In the genomic region with DNA sequence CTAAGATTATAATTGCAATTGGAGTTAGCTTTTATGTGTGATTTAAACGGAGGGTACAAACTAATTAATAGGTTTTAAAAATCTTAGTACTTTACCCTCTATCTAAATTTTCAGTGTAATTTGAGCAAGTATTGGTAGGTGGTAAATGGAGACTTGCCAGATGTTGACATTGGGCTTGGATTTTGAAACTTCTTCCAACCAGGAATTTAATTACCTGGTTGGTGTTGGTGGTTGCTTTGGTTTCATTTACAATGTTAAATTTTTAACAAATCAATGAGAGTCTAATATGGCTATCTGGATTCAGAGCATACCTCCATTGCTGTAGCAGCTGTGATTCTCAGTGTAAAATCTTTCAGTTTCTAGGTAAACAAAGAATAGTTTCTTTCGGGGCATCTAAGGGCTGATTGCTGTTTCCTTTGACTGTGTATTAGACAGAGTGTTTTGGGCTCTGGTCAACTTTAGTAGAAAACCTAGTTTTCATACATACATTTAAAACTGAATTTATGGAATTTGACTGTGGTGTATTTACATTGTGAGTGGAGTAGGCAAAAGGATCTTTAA, we compare ENCODE assay signal across 9 cellular contexts. TPM values are rescaled to one million over a fixed set of nuclear protein-coding genes. Genes with fewer than 3 reads are reported as not detected.
DNase-seq lines count a peak whose midpoint lies in the region; ATAC-seq and TF ChIP-seq lines count a peak whose summit lies in the region.
"Had no signal": no experiment of that assay in that cellular context is flagged by ENCODE, and none has a peak within 500 bp of the region (broad histone marks: within the 10 kb centered on the region; RNA-seq: fewer than 3 reads in every experiment).

No MANE protein-coding gene starts in this region.

- intact Hi-C loops in left cardiac atrium (cut with DNase I) (loop anchor here in 1 of 2 donors (5.0 kb wide), 1 partner anchor 143 kb away; no protein-coding TSS in a partner anchor), transverse colon (cut with DNase I; ENCODE audit: low total_unique reads) (no loop called here)

- H2AFZ ChIP-seq in KMS-11 (ENCODE audit: low read depth) = no peak overlapping the region

- in situ Hi-C loops in transverse colon (cut with MboI; ENCODE audit: low pct_ligation_motif_present in 1 of 4, low pct_unique_long_range_greater_than_20kb in 1 of 4, low sequenced_read_pairs in 3 of 4) = loop anchor here in 1 of 4 donors (25.0 kb wide), 1 partner anchor 113 kb away; no protein-coding TSS in a partner anchor

- H3K27ac ChIP-seq in cardiac muscle cell = no peak overlapping the region
- peak overlapping the region; percentile 77 for H3K27ac ChIP-seq in KMS-11
- H3K27ac ChIP-seq in transverse colon = peak overlapping the region; percentile 81 to 86 (median 84)

- H3K4me2 ChIP-seq in KMS-11 = peak overlapping the region; percentile 97

- H3K9me3 ChIP-seq in cardiac muscle cell (ENCODE audit: low read depth) (no peaks in the 10 kb centered on the region), transverse colon (no peaks in the 10 kb centered on the region)

- no peaks in the 10 kb centered on the region for H3K4me1 ChIP-seq in cardiac muscle cell (ENCODE audit: low read depth)
- peaks cover 63% of the 10 kb centered on the region for H3K4me1 ChIP-seq in KMS-11 (ENCODE audit: low read depth, poor library complexity, severe bottlenecking)
- peaks cover 0 to 37% (median 26%) of the 10 kb centered on the region in 4 donors for H3K4me1 ChIP-seq in transverse colon

- TF ChIP-seq CTCF in cardiac muscle cell (IDR thresholded peaks at IDR 0.05; ENCODE audit: low read depth, low read length) = no peak
- TF ChIP-seq CTCF in KMS-11 (conservative IDR thresholded peaks at IDR 0.05; ENCODE audit: low read depth, low read length) = no peak
- TF ChIP-seq CTCF in transverse colon (IDR thresholded peaks at IDR 0.05) = no peak

- no peak for DNase-seq in cardiac muscle cell (ENCODE audit: low read depth in 1 of 2, low spot score in 1 of 2)
- DNase-seq in left cardiac atrium = no peak
- no peak for DNase-seq in transverse colon
- no peak for DNase-seq in stimulated activated naive CD4-positive, alpha-beta T cell treated with Interleukin-2 at 50 U/mL for 16 hours (lab: John Stamatoyannopoulos, UW)
- no peak for DNase-seq in DMS79 (lab: John Stamatoyannopoulos, UW)
- DNase-seq in activated CD4-positive, alpha-beta T cell treated with anti-CD3 and anti-CD28 coated beads, Interleukin-2, amount 50 U/mL, for 4 hours = no peak
- DNase-seq: NCI-H1930 had no signal

- peak overlapping the region; percentile 78 for H3K4me3 ChIP-seq in cardiac muscle cell
- no peak overlapping the region for H3K4me3 ChIP-seq in KMS-11 (IDR thresholded peaks at IDR 0.05; ENCODE audit: insufficient read depth, low read depth, low read length)
- H3K4me3 ChIP-seq in iPS-11a (ENCODE audit: low read depth, low read length) = peak overlapping the region; percentile 81
- H3K4me3 ChIP-seq in transverse colon = peak overlapping the region in 3 of 4 donors; percentile 59 to 81 (median 76)

- TF ChIP-seq POLR2A in transverse colon (IDR thresholded peaks at IDR 0.05) = no peak

- no peaks in the 10 kb centered on the region for H4K20me1 ChIP-seq in KMS-11 (ENCODE audit: insufficient read depth)

- no peak for TF ChIP-seq EP300 in transverse colon (IDR thresholded peaks at IDR 0.05; ENCODE audit: low read depth)

- ATAC-seq in left cardiac atrium = no peak

- H3K79me2 ChIP-seq in KMS-11 (ENCODE audit: insufficient read depth, low read depth) = peaks cover 33% of the 10 kb centered on the region

- WGBS in transverse colon (ENCODE audit: low coverage in 1 of 2), 2 donors = 18 to 45% methylated on average over 2 of the region's 2 CpGs

- H3K27me3 ChIP-seq in cardiac muscle cell (no peaks in the 10 kb centered on the region), KMS-11 (ENCODE audit: insufficient read depth, low read depth) (no peaks in the 10 kb centered on the region), transverse colon (peaks cover 15% of the 10 kb centered on the region)

- no peaks in the 10 kb centered on the region for H3K36me3 ChIP-seq in cardiac muscle cell
- H3K36me3 ChIP-seq in KMS-11 (ENCODE audit: insufficient read depth) = no peaks in the 10 kb centered on the region
- H3K36me3 ChIP-seq in transverse colon = no peaks in the 10 kb centered on the region

- H3K9ac ChIP-seq in KMS-11 = peak overlapping the region; percentile 75; the same call in 1 of the 2 replicates

RNA-seq across cellular contexts. Expression of a gene that starts 1.9 kb away (rescaled TPM):
- total RNA-seq in cardiac muscle cell (24.6 and 39.6 TPM in 2 replicates), left cardiac atrium (10 to 100 TPM; 19.9 to 21.7 TPM), transverse colon (10 to 100 TPM; 14.5 to 28.3 (median 20.7) TPM)
- polyA plus RNA-seq in cardiac muscle cell = 21.0 and 25.2 TPM in 2 replicates
